19 cellular contexts compared by ENCODE assay signal in the genomic region with DNA sequence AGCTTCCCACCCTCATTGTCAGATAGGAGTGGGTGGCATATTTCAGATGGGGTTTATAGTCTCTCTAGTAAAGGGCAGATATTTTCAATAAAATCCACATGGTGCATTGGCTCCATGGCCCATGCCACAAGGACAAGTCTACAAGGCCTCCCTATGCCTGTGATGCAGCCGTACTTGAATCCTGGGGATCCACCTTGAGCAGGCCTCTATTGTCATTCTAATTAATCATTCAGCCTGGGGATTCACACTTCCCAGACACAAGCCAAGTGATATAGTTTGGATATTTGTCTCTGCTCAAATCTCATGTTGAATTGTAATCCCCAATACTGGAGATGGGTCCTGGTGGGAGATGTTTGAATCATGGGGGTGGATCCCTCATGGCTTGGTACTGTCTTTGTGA. TPM values are rescaled to one million over a fixed set of nuclear protein-coding genes. Genes with fewer than 3 reads are reported as not detected.
DNase-seq lines count a peak whose midpoint lies in the region; ATAC-seq and TF ChIP-seq lines count a peak whose summit lies in the region.
"Had no signal": no experiment of that assay in that cellular context is flagged by ENCODE, and none has a peak within 500 bp of the region (broad histone marks: within the 10 kb centered on the region; RNA-seq: fewer than 3 reads in every experiment).

No MANE protein-coding gene starts in this region.

- H3K27ac Mint-ChIP-seq in GM23338: no peak overlapping the region
- H3K27ac Mint-ChIP-seq: CD4-positive, alpha-beta memory T cell; HFFc6 had no signal

- no peak for TF ChIP-seq CTCF in GM23338 (conservative IDR thresholded peaks at IDR 0.05; ENCODE audit: low read depth in 2 of 2)
- TF ChIP-seq CTCF in foreskin keratinocyte (conservative IDR thresholded peaks at IDR 0.05): no peak
- TF ChIP-seq CTCF in esophagus squamous epithelium (IDR thresholded peaks at IDR 0.05): no peak

- peaks cover 12% of the 10 kb centered on the region for H3K4me1 Mint-ChIP-seq in GM23338

- peaks cover 16% of the 10 kb centered on the region for H3K9me2 ChIP-seq in GM23338 (ENCODE audit: insufficient read depth)

- no peak overlapping the region for H3K27ac ChIP-seq in GM23338 (ENCODE audit: low read depth)
- H3K27ac ChIP-seq in foreskin keratinocyte: no peak overlapping the region
- H3K27ac ChIP-seq in temporal lobe (ENCODE audit: low read depth, low read length): peak overlapping the region; percentile 10
- H3K27ac ChIP-seq in esophagus squamous epithelium: no peak overlapping the region
- H3K27ac ChIP-seq: A549; BLaER1 treated with 17β-estradiol and CSF1 and Interleukin-3, amounts not matched to agents 10 nM and 100 nM; GM23248 had no signal

- no peaks in the 10 kb centered on the region for H3K79me2 ChIP-seq in GM23338 (replicated peaks; ENCODE audit: insufficient read depth)

- TF ChIP-seq POLR2A in esophagus squamous epithelium (IDR thresholded peaks at IDR 0.05): no peak

- H3K9me3 ChIP-seq in esophagus squamous epithelium: no peaks in the 10 kb centered on the region
- H3K9me3 ChIP-seq: A549; BE2C; BLaER1 treated with 17β-estradiol and CSF1 and Interleukin-3, amounts not matched to agents 10 nM and 100 nM; HAP-1 had no signal

- ATAC-seq in GM23338: peak; percentile 63; the same call in 2 of the 3 replicates
- peak; percentile 24 for ATAC-seq in foreskin keratinocyte
- ATAC-seq: A549 had no signal

- H3F3A ChIP-seq in GM23338 (replicated peaks; ENCODE audit: low read depth): no peaks in the 10 kb centered on the region

- peak overlapping the region; percentile 80 for H2AFZ ChIP-seq in GM23338
- H2AFZ ChIP-seq: GM23248 had no signal

- H4K20me1 ChIP-seq in GM23338 (replicated peaks; ENCODE audit: insufficient read depth): no peaks in the 10 kb centered on the region
- H4K20me1 ChIP-seq: BLaER1 treated with 17β-estradiol and CSF1 and Interleukin-3, amounts not matched to agents 10 nM and 100 nM had no signal

- no peaks in the 10 kb centered on the region for H3K9me3 Mint-ChIP-seq in GM23338
- H3K9me3 Mint-ChIP-seq: CD4-positive, alpha-beta memory T cell; HFFc6 had no signal

- H3K4me3 ChIP-seq in GM23338 (no peak overlapping the region), esophagus squamous epithelium (no peak overlapping the region)
- H3K4me3 ChIP-seq: A549; BLaER1 treated with 17β-estradiol and CSF1 and Interleukin-3, amounts not matched to agents 10 nM and 100 nM; GM23248; HAP-1 had no signal

- H3K4me1 ChIP-seq in GM23338 (ENCODE audit: insufficient read depth) (peaks cover 18% of the 10 kb centered on the region), foreskin keratinocyte (no peaks in the 10 kb centered on the region), esophagus squamous epithelium (no peaks in the 10 kb centered on the region)
- H3K4me1 ChIP-seq: A549, HAP-1 had no signal

- H3K36me3 ChIP-seq in GM23338 (ENCODE audit: insufficient read depth): no peaks in the 10 kb centered on the region
- H3K36me3 ChIP-seq in esophagus squamous epithelium: no peaks in the 10 kb centered on the region
- H3K36me3 ChIP-seq: BE2C; BLaER1 treated with 17β-estradiol and CSF1 and Interleukin-3, amounts not matched to agents 10 nM and 100 nM; HAP-1 had no signal

- H3K4me2 ChIP-seq in GM23338: no peak overlapping the region
- H3K4me2 ChIP-seq: A549 had no signal

- H3K36me3 Mint-ChIP-seq in GM23338 (ENCODE audit: low read depth): no peaks in the 10 kb centered on the region
- H3K36me3 Mint-ChIP-seq: CD4-positive, alpha-beta memory T cell had no signal

- WGBS in esophagus squamous epithelium, 2 donors: 44 to 100% methylated on average over 1 of the region's 1 CpG

- no peak overlapping the region for H3K4me3 Mint-ChIP-seq in GM23338
- H3K4me3 Mint-ChIP-seq: CD4-positive, alpha-beta memory T cell; HFFc6 had no signal

- DNase-seq in GM23338 (ENCODE audit: low spot score): peak; percentile 23
- no peak for DNase-seq in foreskin keratinocyte
- DNase-seq in esophagus squamous epithelium (lab: John Stamatoyannopoulos, UW): no peak
- DNase-seq in NCI-H2081 treated with DMSO at 0.1 percent for 48 hours (lab: John Stamatoyannopoulos, UW): no peak
- no peak for DNase-seq in NCI-H146 treated with DMSO at 0.1 percent for 48 hours (lab: John Stamatoyannopoulos, UW; ENCODE audit: unreplicated experiment)
- DNase-seq: 8988T; ACHN; BE2C; Calu3; CD4-positive, alpha-beta memory T cell; COR-L47; DMS53; DND-41; GM23248; HFFc6 had no signal

- peaks cover 2% of the 10 kb centered on the region for H3K27me3 Mint-ChIP-seq in GM23338 (ENCODE audit: insufficient read depth, low read depth, poor library complexity)
- H3K27me3 Mint-ChIP-seq: CD4-positive, alpha-beta memory T cell had no signal

- intact Hi-C loops in esophagus squamous epithelium (cut with DNase I): no loop called here

- H3K27me3 ChIP-seq in GM23338 (ENCODE audit: insufficient read depth) (no peaks in the 10 kb centered on the region), foreskin keratinocyte (no peaks in the 10 kb centered on the region), esophagus squamous epithelium (no peaks in the 10 kb centered on the region)
- H3K27me3 ChIP-seq: BE2C; BLaER1 treated with 17β-estradiol and CSF1 and Interleukin-3, amounts not matched to agents 10 nM and 100 nM had no signal

TF ChIP-seq in GM23338, 12 proteins besides CTCF, POLR2A, EP300 and RAD21:
- TF ChIP-seq, protein P1, sequence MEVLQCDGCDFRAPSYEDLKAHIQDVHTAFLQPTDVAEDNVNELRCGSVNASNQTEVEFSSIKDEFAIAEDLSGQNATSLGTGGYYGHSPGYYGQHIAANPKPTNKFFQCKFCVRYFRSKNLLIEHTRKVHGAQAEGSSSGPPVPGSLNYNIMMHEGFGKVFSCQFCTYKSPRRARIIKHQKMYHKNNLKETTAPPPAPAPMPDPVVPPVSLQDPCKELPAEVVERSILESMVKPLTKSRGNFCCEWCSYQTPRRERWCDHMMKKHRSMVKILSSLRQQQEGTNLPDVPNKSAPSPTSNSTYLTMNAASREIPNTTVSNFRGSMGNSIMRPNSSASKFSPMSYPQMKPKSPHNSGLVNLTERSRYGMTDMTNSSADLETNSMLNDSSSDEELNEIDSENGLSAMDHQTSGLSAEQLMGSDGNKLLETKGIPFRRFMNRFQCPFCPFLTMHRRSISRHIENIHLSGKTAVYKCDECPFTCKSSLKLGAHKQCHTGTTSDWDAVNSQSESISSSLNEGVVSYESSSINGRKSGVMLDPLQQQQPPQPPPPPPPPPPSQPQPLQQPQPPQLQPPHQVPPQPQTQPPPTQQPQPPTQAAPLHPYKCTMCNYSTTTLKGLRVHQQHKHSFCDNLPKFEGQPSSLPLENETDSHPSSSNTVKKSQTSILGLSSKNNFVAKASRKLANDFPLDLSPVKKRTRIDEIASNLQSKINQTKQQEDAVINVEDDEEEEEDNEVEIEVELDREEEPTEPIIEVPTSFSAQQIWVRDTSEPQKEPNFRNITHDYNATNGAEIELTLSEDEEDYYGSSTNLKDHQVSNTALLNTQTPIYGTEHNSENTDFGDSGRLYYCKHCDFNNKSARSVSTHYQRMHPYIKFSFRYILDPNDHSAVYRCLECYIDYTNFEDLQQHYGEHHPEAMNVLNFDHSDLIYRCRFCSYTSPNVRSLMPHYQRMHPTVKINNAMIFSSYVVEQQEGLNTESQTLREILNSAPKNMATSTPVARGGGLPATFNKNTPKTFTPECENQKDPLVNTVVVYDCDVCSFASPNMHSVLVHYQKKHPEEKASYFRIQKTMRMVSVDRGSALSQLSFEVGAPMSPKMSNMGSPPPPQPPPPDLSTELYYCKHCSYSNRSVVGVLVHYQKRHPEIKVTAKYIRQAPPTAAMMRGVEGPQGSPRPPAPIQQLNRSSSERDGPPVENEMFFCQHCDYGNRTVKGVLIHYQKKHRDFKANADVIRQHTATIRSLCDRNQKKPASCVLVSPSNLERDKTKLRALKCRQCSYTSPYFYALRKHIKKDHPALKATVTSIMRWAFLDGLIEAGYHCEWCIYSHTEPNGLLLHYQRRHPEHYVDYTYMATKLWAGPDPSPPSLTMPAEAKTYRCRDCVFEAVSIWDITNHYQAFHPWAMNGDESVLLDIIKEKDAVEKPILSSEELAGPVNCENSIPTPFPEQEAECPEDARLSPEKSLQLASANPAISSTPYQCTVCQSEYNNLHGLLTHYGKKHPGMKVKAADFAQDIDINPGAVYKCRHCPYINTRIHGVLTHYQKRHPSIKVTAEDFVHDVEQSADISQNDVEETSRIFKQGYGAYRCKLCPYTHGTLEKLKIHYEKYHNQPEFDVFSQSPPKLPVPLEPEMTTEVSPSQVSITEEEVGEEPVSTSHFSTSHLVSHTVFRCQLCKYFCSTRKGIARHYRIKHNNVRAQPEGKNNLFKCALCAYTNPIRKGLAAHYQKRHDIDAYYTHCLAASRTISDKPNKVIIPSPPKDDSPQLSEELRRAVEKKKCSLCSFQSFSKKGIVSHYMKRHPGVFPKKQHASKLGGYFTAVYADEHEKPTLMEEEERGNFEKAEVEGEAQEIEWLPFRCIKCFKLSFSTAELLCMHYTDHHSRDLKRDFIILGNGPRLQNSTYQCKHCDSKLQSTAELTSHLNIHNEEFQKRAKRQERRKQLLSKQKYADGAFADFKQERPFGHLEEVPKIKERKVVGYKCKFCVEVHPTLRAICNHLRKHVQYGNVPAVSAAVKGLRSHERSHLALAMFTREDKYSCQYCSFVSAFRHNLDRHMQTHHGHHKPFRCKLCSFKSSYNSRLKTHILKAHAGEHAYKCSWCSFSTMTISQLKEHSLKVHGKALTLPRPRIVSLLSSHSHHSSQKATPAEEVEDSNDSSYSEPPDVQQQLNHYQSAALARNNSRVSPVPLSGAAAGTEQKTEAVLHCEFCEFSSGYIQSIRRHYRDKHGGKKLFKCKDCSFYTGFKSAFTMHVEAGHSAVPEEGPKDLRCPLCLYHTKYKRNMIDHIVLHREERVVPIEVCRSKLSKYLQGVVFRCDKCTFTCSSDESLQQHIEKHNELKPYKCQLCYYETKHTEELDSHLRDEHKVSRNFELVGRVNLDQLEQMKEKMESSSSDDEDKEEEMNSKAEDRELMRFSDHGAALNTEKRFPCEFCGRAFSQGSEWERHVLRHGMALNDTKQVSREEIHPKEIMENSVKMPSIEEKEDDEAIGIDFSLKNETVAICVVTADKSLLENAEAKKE (CRISPR knock-in tag; IDR thresholded peaks at IDR 0.05): peak; percentile 62; the same call in 1 of the 2 replicates
- no peak for TF ChIP-seq POLR2AphosphoS5 (IDR thresholded peaks at IDR 0.05; ENCODE audit: low read depth)
TF ChIP-seq in GM23338: peak in this region for 1.

RNA-seq across cellular contexts. Expression of a gene that starts 36.8 kb away (rescaled TPM):
- 30.5 and 32.4 TPM in 2 replicates for total RNA-seq in GM23338 (2014; rRNA removed; shearing (Covaris generic))
- polyA plus RNA-seq in GM23338 (2016; fragmentation: Nextera tagmentation; extraction: Ambion mirVana) (5.3 and 5.5 TPM in 2 replicates), foreskin keratinocyte (1.5 and 1.9 TPM in 2 replicates)
- total RNA-seq in foreskin keratinocyte (8.3 and 8.4 TPM in 2 replicates), temporal lobe (62.7 TPM), esophagus squamous epithelium (10 to 100 TPM; 11.3 to 33.7 (median 22.1) TPM)
